1 cellular context compared by ENCODE assay signal in the genomic region with DNA sequence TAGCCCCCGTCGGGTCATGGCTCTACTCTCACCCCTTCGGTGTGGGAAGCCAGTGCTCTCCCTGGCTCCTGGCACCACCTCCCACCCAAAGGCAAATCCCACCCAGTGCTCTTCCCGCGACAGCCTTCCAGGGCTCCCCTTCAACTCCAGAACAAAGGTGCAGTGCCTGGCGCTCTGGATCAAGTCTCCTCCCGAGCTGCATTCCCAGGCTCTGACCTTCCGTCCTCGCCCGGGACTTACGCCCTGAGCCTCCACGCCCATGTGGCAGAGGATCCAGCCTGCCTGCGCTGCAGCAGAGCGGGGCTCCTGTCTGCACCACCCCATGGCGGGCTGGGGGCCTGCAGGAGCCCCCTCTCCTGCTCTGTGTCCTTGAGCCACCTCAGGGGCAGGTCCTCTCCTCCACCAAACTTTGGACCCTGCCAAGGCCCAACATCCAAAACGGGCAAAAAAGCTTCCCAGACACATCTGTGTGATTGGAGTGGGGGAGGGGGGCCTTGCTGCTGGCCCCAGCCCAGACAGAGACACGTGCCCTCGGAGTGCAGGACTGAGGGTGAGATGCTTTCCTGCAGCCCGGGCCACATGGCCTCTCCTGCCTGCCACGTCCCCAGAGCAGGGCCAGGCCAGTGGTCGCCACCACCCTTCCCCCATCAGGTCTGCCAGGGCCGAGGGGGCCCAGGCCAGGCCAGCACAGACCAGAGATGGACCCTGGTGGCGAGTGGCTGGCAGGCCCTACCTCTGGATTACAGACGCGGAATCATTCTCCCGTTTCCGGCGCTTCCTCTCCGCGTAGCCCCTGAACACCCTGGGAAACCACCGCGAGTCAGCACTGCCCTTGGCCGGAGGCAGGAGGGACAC.
TF ChIP-seq lines count a peak whose summit lies in the region.

No MANE protein-coding gene starts in this region.

TF ChIP-seq in GM12878, 131 proteins besides CTCF, POLR2A, EP300 and RAD21:
- peak; percentile 56; the same call in 1 of the 2 replicates for TF ChIP-seq GATAD2B (conservative IDR thresholded peaks at IDR 0.05; ENCODE audit: low read depth)
- TF ChIP-seq NFYA (IDR thresholded peaks at IDR 0.05; ENCODE audit: borderline replicate concordance, low read depth, low read length) = no peak
- TF ChIP-seq HDGF (IDR thresholded peaks at IDR 0.05) = 0 out of 2 replicates have a peak, but pooled peaks have one; percentile 58
- TF ChIP-seq NBN (IDR thresholded peaks at IDR 0.05) = 0 out of 2 replicates have a peak, but pooled peaks have one; percentile 28
- TF ChIP-seq LARP7 (IDR thresholded peaks at IDR 0.05) = 0 out of 2 replicates have a peak, but pooled peaks have one; percentile 22
